27 cellular contexts compared by ENCODE assay signal in genomic region chr15:90223441-90224165, GRCh38. TPM values are rescaled to one million over a fixed set of nuclear protein-coding genes. Genes with fewer than 3 reads are reported as not detected.
DNase-seq lines count a peak whose midpoint lies in the region; ATAC-seq, FAIRE-seq and TF ChIP-seq lines count a peak whose summit lies in the region.
"Had no signal": no experiment of that assay in that cellular context is flagged by ENCODE, and none has a peak within 500 bp of the region (broad histone marks: within the 10 kb centered on the region; RNA-seq: fewer than 3 reads in every experiment).

No MANE protein-coding gene starts in this region.

- no peak overlapping the region for H3K14ac ChIP-seq in mesenchymal stem cell (ENCODE audit: low read length in 2 of 2)

- TF ChIP-seq RAD21 in K562 (CRISPR knock-in tag; conservative IDR thresholded peaks at IDR 0.05 in 1 of 2, IDR thresholded peaks at IDR 0.05 in 1 of 2) = no peak

- peak overlapping the region; percentile 9 for H2AK5ac ChIP-seq in mesenchymal stem cell (ENCODE audit: low read length, severe bottlenecking)

- H3K27ac ChIP-seq in K562 (ENCODE audit: extremely low read depth, low read depth, low read length) (no peak overlapping the region), mesenchymal stem cell (ENCODE audit: low read length, poor library complexity, severe bottlenecking) (no peak overlapping the region)
- H3K27ac ChIP-seq: 22Rv1, GM23248, Peyer's patch had no signal

- H3K27me3 ChIP-seq in K562 (ENCODE audit: control insufficient read depth in 2 of 2, insufficient read depth in 2 of 2, low read length in 2 of 2) (no peaks in the 10 kb centered on the region), mesenchymal stem cell (ENCODE audit: control insufficient read depth in 1 of 2, insufficient read depth in 1 of 2, low read length in 2 of 2) (no peaks in the 10 kb centered on the region)
- H3K27me3 ChIP-seq: BE2C, Peyer's patch had no signal

- no peak overlapping the region for H3K4me2 ChIP-seq in K562 (ENCODE audit: insufficient read depth, low read length)
- H3K4me2 ChIP-seq in mesenchymal stem cell (ENCODE audit: low read length, poor library complexity, severe bottlenecking) = no peak overlapping the region
- H3K4me2 ChIP-seq: SK-N-SH had no signal

- H3K9me3 ChIP-seq in K562 (replicated peaks; ENCODE audit: control insufficient read depth, insufficient read depth, low read depth, low read length) (no peaks in the 10 kb centered on the region), mesenchymal stem cell (ENCODE audit: control insufficient read depth, low read length) (no peaks in the 10 kb centered on the region)
- H3K9me3 ChIP-seq: BE2C, Peyer's patch, SK-N-SH had no signal

- H3K79me1 ChIP-seq in mesenchymal stem cell (replicated peaks; ENCODE audit: low read length, poor library complexity, severe bottlenecking) = peaks cover 24% of the 10 kb centered on the region

- TF ChIP-seq CTCF in K562 (IDR thresholded peaks at IDR 0.05 in 2 of 3, conservative IDR thresholded peaks at IDR 0.05 in 1 of 3; ENCODE audit: insufficient read depth in 2 of 3, low read depth in 1 of 3, low read length in 3 of 3) = no peak

- H3K4me1 ChIP-seq in K562 (replicated peaks in 1 of 2; ENCODE audit: control insufficient read depth in 2 of 2, insufficient read depth in 2 of 2, low read length in 2 of 2) (peaks cover 0 to 26% of the 10 kb centered on the region in 2 experiments; a peak in 2 of 5 replicates), mesenchymal stem cell (ENCODE audit: control insufficient read depth, insufficient read depth, low read depth, low read length) (peaks cover 21% of the 10 kb centered on the region)

- WGBS in K562 (ENCODE audit: insufficient coverage, low coverage, missing lambda C conversion rate) = 90% methylated on average over 22 of the region's 22 CpGs
- 95% methylated on average over 22 of the region's 22 CpGs for WGBS in mesenchymal stem cell

- H2BK15ac ChIP-seq in mesenchymal stem cell (ENCODE audit: low read depth, poor library complexity, severe bottlenecking) = no peak overlapping the region

- H2BK12ac ChIP-seq in mesenchymal stem cell (ENCODE audit: low read length in 2 of 2) = no peak overlapping the region

- H3K4me3 ChIP-seq in K562 (no peak overlapping the region), mesenchymal stem cell (ENCODE audit: insufficient read depth in 1 of 2, low read depth in 1 of 2, low read length in 2 of 2) (no peak overlapping the region)
- H3K4me3 ChIP-seq: GM23248, Peyer's patch had no signal

- no peak for ATAC-seq in K562
- ATAC-seq: HCT116, HepG2 had no signal

- H3K9me1 ChIP-seq in K562 (ENCODE audit: control insufficient read depth, insufficient read depth, low read length) = no peaks in the 10 kb centered on the region

- no peak for TF ChIP-seq POLR2A in K562 (conservative IDR thresholded peaks at IDR 0.05)

- no peak overlapping the region for H2AFZ ChIP-seq in K562 (ENCODE audit: low read depth, low read length)
- H2AFZ ChIP-seq in mesenchymal stem cell (ENCODE audit: low read depth, low read length) = no peak overlapping the region
- H2AFZ ChIP-seq: GM23248 had no signal

- POLR2A ChIA-PET in K562 (lab: Yijun Ruan, JAX) = no interaction called here

- no peak overlapping the region for H4K91ac ChIP-seq in mesenchymal stem cell (ENCODE audit: low read length)

- H3K79me2 ChIP-seq in K562 (ENCODE audit: control insufficient read depth, insufficient read depth, low read length) = no peaks in the 10 kb centered on the region

- no TSS peak for BruUV-seq in K562 (replicated peaks; lab: Mats Ljungman, UMichigan)

- H3K9ac ChIP-seq in K562 (ENCODE audit: insufficient read depth in 1 of 2, low read depth in 2 of 2, low read length in 2 of 2) (peak overlapping the region in 1 of 2 experiments; percentile 69; a peak in 1 of 4 replicates), mesenchymal stem cell (ENCODE audit: low read length) (no peak overlapping the region)
- H3K9ac ChIP-seq: GM23248, SK-N-SH had no signal

- no peak overlapping the region for H4K8ac ChIP-seq in mesenchymal stem cell (ENCODE audit: low read length)

- DNase-seq in NCI-H82 (lab: John Stamatoyannopoulos, UW) (peak; percentile 40), NCI-H82 treated with DMSO at 0.1 percent for 48 hours (lab: John Stamatoyannopoulos, UW; ENCODE audit: unreplicated experiment) (no peak), K562 (ENCODE audit: extremely low read depth in 1 of 4, low spot score in 3 of 4) (no peak), mesenchymal stem cell (no peak), GM19239 (ENCODE audit: insufficient read length, low spot score) (no peak)
- no peak for DNase-seq in activated CD4-positive, alpha-beta T cell treated with anti-CD3 and anti-CD28 coated beads, Interleukin-2, amount 50 U/mL, for 1 hour
- no peak for DNase-seq in activated effector memory CD4-positive, alpha-beta T cell treated with anti-CD3 and anti-CD28 coated beads, Interleukin-2, amount 50 U/mL, for 16 hours
- DNase-seq: BE2C; CD4-positive, CD25-positive, alpha-beta regulatory T cell; GM23248; KBM-7; MV-4-11; NCI-H1105; NCI-H1436 treated with DMSO at 0.1 percent for 48 hours; NCI-H187 treated with DMSO at 0.1 percent for 48 hours; NCI-H2107; NCI-H446; NCI-H774; Peyer's patch; SK-N-SH had no signal

- no peak overlapping the region for H3K18ac ChIP-seq in mesenchymal stem cell (ENCODE audit: low read depth in 1 of 2, low read length in 2 of 2)

- in situ Hi-C loops in K562 (cut with MboI) = no loop called here

- 0 out of 2 replicates have a peak, but pooled peaks cover 5% of the 10 kb centered on the region for H4K20me1 ChIP-seq in K562 (replicated peaks; ENCODE audit: control insufficient read depth, insufficient read depth, low read length)

- FAIRE-seq in K562 (lab: Jason Lieb, UNC) (no peak), GM19239 (lab: Jason Lieb, UNC) (no peak)
- FAIRE-seq: D721Med, HepG2 had no signal

- no peak for TF ChIP-seq EP300 in K562 (IDR thresholded peaks at IDR 0.05; ENCODE audit: low read length)

- no peak overlapping the region for H3K23ac ChIP-seq in mesenchymal stem cell (ENCODE audit: low read length in 2 of 2)

- H2BK5ac ChIP-seq in mesenchymal stem cell (ENCODE audit: low read depth, low read length, poor library complexity, severe bottlenecking) = no peak overlapping the region

- intact Hi-C loops in K562 (cut with micrococcal nuclease) = no loop called here

- CTCF ChIA-PET in K562 (lab: Yijun Ruan, JAX; ENCODE audit: low intra/inter-chr PET ratio) = no interaction called here

- H3K36me3 ChIP-seq in K562 (ENCODE audit: control insufficient read depth, insufficient read depth, low read length) (peaks cover 86% of the 10 kb centered on the region; the same call in 2 of the 3 replicates), mesenchymal stem cell (ENCODE audit: control insufficient read depth in 1 of 2, insufficient read depth in 2 of 2, low read depth in 1 of 2, low read length in 2 of 2) (peaks cover 54 to 62% of the 10 kb centered on the region in 2 experiments)

- H3K4ac ChIP-seq in mesenchymal stem cell (ENCODE audit: low read depth in 1 of 2, low read length in 2 of 2) = no peak overlapping the region

- H2BK120ac ChIP-seq in mesenchymal stem cell (ENCODE audit: low read depth, low read length) = no peak overlapping the region

RNA-seq across cellular contexts. Expression of gene CIB1, which starts 10.1 kb away (rescaled TPM):
- total RNA-seq in K562 (2011; cell fraction: chromatin; rRNA removed; ENCODE audit: low replicate concordance) = 14.3 and 33.8 TPM in 2 replicates
- total RNA-seq in K562 (2011; cell fraction: nucleolus; rRNA removed) = 35.9 and 36.5 TPM in 2 replicates
- 26.0 and 30.1 TPM in 2 replicates for total RNA-seq in K562 (2011; cell fraction: nucleoplasm; rRNA removed)
- total RNA-seq in K562 (2014; rRNA removed) (61.4 and 94.5 TPM in 2 replicates), K562 (2014; rRNA removed; fragmentation: Illumina TruSeq; extraction: Trizol) (46.9 and 49.6 TPM in 2 replicates), K562 (2015; rRNA removed; fragmentation: Illumina TruSeq; extraction: Trizol) (63.4 and 64.5 TPM in 2 replicates), K562 (2021) (106 and 107 TPM in 2 replicates)
- polyA plus RNA-seq in K562 (2011; rRNA removed) (136 and 186 TPM in 2 replicates), K562 (2014; fragmentation: Illumina TruSeq; extraction: Trizol) (107 and 138 TPM in 2 replicates), K562 (2014; fragmentation: Nextera tagmentation; extraction: Ambion mirVana) (10 to 100 TPM; 14.9 to 33.8 TPM), K562 (2014; rRNA removed) (128 and 142 TPM in 2 replicates)
- polyA plus RNA-seq in K562 (2011; cell fraction: cytosol; rRNA removed) = 212 and 302 TPM in 2 replicates
- 104 and 147 TPM in 2 replicates for polyA plus RNA-seq in K562 (2011; cell fraction: nucleus; rRNA removed)
- 132 and 166 TPM in 2 replicates for polyA plus RNA-seq in K562 (2012)
- polyA minus RNA-seq in K562 (2011; rRNA and poly(A)+ RNA removed) = 38.2 and 47.4 TPM in 2 replicates
- polyA minus RNA-seq in K562 (2011; cell fraction: cytosol; rRNA and poly(A)+ RNA removed) = 35.2 and 37.1 TPM in 2 replicates
- polyA minus RNA-seq in K562 (2011; cell fraction: nucleus; rRNA and poly(A)+ RNA removed) = 10.0 and 16.9 TPM in 2 replicates
- polyA plus RNA-seq in mesenchymal stem cell (2013, experiment 1 of 2) = 90.2 TPM
- polyA plus RNA-seq in mesenchymal stem cell (2013, experiment 2 of 2) = 93.4 TPM

RNA-seq across cellular contexts. Expression of gene GDPGP1, which starts 10.4 kb away (rescaled TPM):
- total RNA-seq in K562 (2011; cell fraction: chromatin; rRNA removed; ENCODE audit: low replicate concordance) = 9.0 and 29.0 TPM in 2 replicates
- total RNA-seq in K562 (2011; cell fraction: nucleolus; rRNA removed) = 29.9 and 32.4 TPM in 2 replicates
- 18.3 and 18.8 TPM in 2 replicates for total RNA-seq in K562 (2011; cell fraction: nucleoplasm; rRNA removed)
- total RNA-seq in K562 (2014; rRNA removed) = 3.9 and 4.0 TPM in 2 replicates
- 2.8 and 3.0 TPM in 2 replicates for total RNA-seq in K562 (2014; rRNA removed; fragmentation: Illumina TruSeq; extraction: Trizol)
- 2.4 and 3.0 TPM in 2 replicates for total RNA-seq in K562 (2015; rRNA removed; fragmentation: Illumina TruSeq; extraction: Trizol)
- total RNA-seq in K562 (2021) = 6.0 and 6.1 TPM in 2 replicates
- 3.7 and 4.0 TPM in 2 replicates for polyA plus RNA-seq in K562 (2011; rRNA removed)
- 1.4 and 2.7 TPM in 2 replicates for polyA plus RNA-seq in K562 (2011; cell fraction: cytosol; rRNA removed)
- polyA plus RNA-seq in K562 (2011; cell fraction: nucleus; rRNA removed) = 9.9 and 12.7 TPM in 2 replicates
- polyA plus RNA-seq in K562 (2012) = 2.3 and 4.2 TPM in 2 replicates
- polyA plus RNA-seq in K562 (2014; fragmentation: Illumina TruSeq; extraction: Trizol) = 1.2 and 2.0 TPM in 2 replicates
- under 1 TPM; 0.78 to 0.92 TPM for polyA plus RNA-seq in K562 (2014; fragmentation: Nextera tagmentation; extraction: Ambion mirVana)
- 2.6 and 3.3 TPM in 2 replicates for polyA plus RNA-seq in K562 (2014; rRNA removed)
- polyA minus RNA-seq in K562 (2011; rRNA and poly(A)+ RNA removed) = 7.1 and 7.7 TPM in 2 replicates
- 6.0 and 7.6 TPM in 2 replicates for polyA minus RNA-seq in K562 (2011; cell fraction: cytosol; rRNA and poly(A)+ RNA removed)
- 13.9 and 15.4 TPM in 2 replicates for polyA minus RNA-seq in K562 (2011; cell fraction: nucleus; rRNA and poly(A)+ RNA removed)
- polyA plus RNA-seq in mesenchymal stem cell (2013, experiment 1 of 2) = 1.1 TPM
- polyA plus RNA-seq in mesenchymal stem cell (2013, experiment 2 of 2) = 1.0 TPM

RNA-seq across cellular contexts. Expression of gene SEMA4B, which starts 22.5 kb away (rescaled TPM):
- 229 and 471 TPM in 2 replicates for total RNA-seq in K562 (2011; cell fraction: chromatin; rRNA removed; ENCODE audit: low replicate concordance)
- total RNA-seq in K562 (2011; cell fraction: nucleolus; rRNA removed) = 275 and 311 TPM in 2 replicates
- total RNA-seq in K562 (2011; cell fraction: nucleoplasm; rRNA removed) = 234 and 268 TPM in 2 replicates
- total RNA-seq in K562 (2014; rRNA removed) (11.0 and 38.7 TPM in 2 replicates), K562 (2014; rRNA removed; fragmentation: Illumina TruSeq; extraction: Trizol) (8.5 and 10.7 TPM in 2 replicates), K562 (2015; rRNA removed; fragmentation: Illumina TruSeq; extraction: Trizol) (16.7 and 17.7 TPM in 2 replicates), K562 (2021) (33.6 and 37.9 TPM in 2 replicates)
- polyA plus RNA-seq in K562 (2011; rRNA removed) (28.8 and 56.9 TPM in 2 replicates), K562 (2014; fragmentation: Illumina TruSeq; extraction: Trizol) (10.9 and 16.9 TPM in 2 replicates), K562 (2014; fragmentation: Nextera tagmentation; extraction: Ambion mirVana) (1 to 10 TPM; 1.3 to 1.5 TPM), K562 (2014; rRNA removed) (24.8 and 27.8 TPM in 2 replicates)
- polyA plus RNA-seq in K562 (2011; cell fraction: cytosol; rRNA removed) = 31.0 and 40.4 TPM in 2 replicates
- 155 and 194 TPM in 2 replicates for polyA plus RNA-seq in K562 (2011; cell fraction: nucleus; rRNA removed)
- polyA plus RNA-seq in K562 (2012) = 31.3 and 40.0 TPM in 2 replicates
- 41.6 and 47.9 TPM in 2 replicates for polyA minus RNA-seq in K562 (2011; rRNA and poly(A)+ RNA removed)
- polyA minus RNA-seq in K562 (2011; cell fraction: cytosol; rRNA and poly(A)+ RNA removed) = 59.8 and 102 TPM in 2 replicates
- 62.9 and 86.3 TPM in 2 replicates for polyA minus RNA-seq in K562 (2011; cell fraction: nucleus; rRNA and poly(A)+ RNA removed)
- 21.4 TPM for polyA plus RNA-seq in mesenchymal stem cell (2013, experiment 1 of 2)
- 22.7 TPM for polyA plus RNA-seq in mesenchymal stem cell (2013, experiment 2 of 2)

RNA-seq across cellular contexts. Expression of gene TTLL13, which starts 25.8 kb away (rescaled TPM):
- 1.1 and 1.4 TPM in 2 replicates for total RNA-seq in K562 (2011; cell fraction: chromatin; rRNA removed; ENCODE audit: low replicate concordance)
- total RNA-seq in K562 (2011; cell fraction: nucleolus; rRNA removed) = 0.53 and 0.83 TPM in 2 replicates
- total RNA-seq in K562 (2011; cell fraction: nucleoplasm; rRNA removed) = 0.37 and 0.76 TPM in 2 replicates
- total RNA-seq in K562 (2014; rRNA removed) (0.04 TPM in 1 of 2 replicates, not detected in the other), K562 (2014; rRNA removed; fragmentation: Illumina TruSeq; extraction: Trizol) (0.10 and 0.22 TPM in 2 replicates), K562 (2015; rRNA removed; fragmentation: Illumina TruSeq; extraction: Trizol) (0.11 TPM in 1 of 2 replicates, not detected in the other), K562 (2021) (0.11 and 0.36 TPM in 2 replicates)
- polyA plus RNA-seq in K562 (2011; rRNA removed) (0.20 and 0.24 TPM in 2 replicates), K562 (2014; fragmentation: Illumina TruSeq; extraction: Trizol) (0.12 TPM in 1 of 2 replicates, not detected in the other), K562 (2014; fragmentation: Nextera tagmentation; extraction: Ambion mirVana) (under 1 TPM; 0.10 to 0.17 TPM), K562 (2014; rRNA removed) (0.05 TPM in 1 of 2 replicates, not detected in the other)
- 0.22 and 0.24 TPM in 2 replicates for polyA plus RNA-seq in K562 (2011; cell fraction: cytosol; rRNA removed)
- polyA plus RNA-seq in K562 (2011; cell fraction: nucleus; rRNA removed) = 0.49 and 0.74 TPM in 2 replicates
- 0.17 and 0.55 TPM in 2 replicates for polyA plus RNA-seq in K562 (2012)
- 0.28 and 0.51 TPM in 2 replicates for polyA minus RNA-seq in K562 (2011; rRNA and poly(A)+ RNA removed)
- polyA minus RNA-seq in K562 (2011; cell fraction: cytosol; rRNA and poly(A)+ RNA removed) = not detected in 2 replicates
- 0.22 and 0.40 TPM in 2 replicates for polyA minus RNA-seq in K562 (2011; cell fraction: nucleus; rRNA and poly(A)+ RNA removed)
- polyA plus RNA-seq in mesenchymal stem cell (2013, experiment 1 of 2) = 0.04 TPM
- 0.11 TPM for polyA plus RNA-seq in mesenchymal stem cell (2013, experiment 2 of 2)
- total RNA-seq: GM23248, HT1080, LHCN-M2, MCF 10A, Peyer's patch had no signal
- polyA plus RNA-seq: GM23248 had no signal

RNA-seq across cellular contexts. Expression of gene NGRN, which starts 41.9 kb away (rescaled TPM):
- total RNA-seq in K562 (2011; cell fraction: chromatin; rRNA removed; ENCODE audit: low replicate concordance) = 23.0 and 24.9 TPM in 2 replicates
- total RNA-seq in K562 (2011; cell fraction: nucleolus; rRNA removed) = 17.9 and 20.5 TPM in 2 replicates
- 24.8 and 26.5 TPM in 2 replicates for total RNA-seq in K562 (2011; cell fraction: nucleoplasm; rRNA removed)
- total RNA-seq in K562 (2014; rRNA removed) (69.5 and 73.4 TPM in 2 replicates), K562 (2014; rRNA removed; fragmentation: Illumina TruSeq; extraction: Trizol) (54.9 and 58.8 TPM in 2 replicates), K562 (2015; rRNA removed; fragmentation: Illumina TruSeq; extraction: Trizol) (60.0 and 61.5 TPM in 2 replicates), K562 (2021) (64.6 and 66.5 TPM in 2 replicates)
- polyA plus RNA-seq in K562 (2011; rRNA removed) (57.5 and 62.8 TPM in 2 replicates), K562 (2014; fragmentation: Illumina TruSeq; extraction: Trizol) (47.9 and 56.5 TPM in 2 replicates), K562 (2014; fragmentation: Nextera tagmentation; extraction: Ambion mirVana) (10 to 100 TPM; 14.0 to 21.0 TPM), K562 (2014; rRNA removed) (64.5 and 70.3 TPM in 2 replicates)
- polyA plus RNA-seq in K562 (2011; cell fraction: cytosol; rRNA removed) = 45.8 and 48.7 TPM in 2 replicates
- polyA plus RNA-seq in K562 (2011; cell fraction: nucleus; rRNA removed) = 21.4 and 27.0 TPM in 2 replicates
- 49.2 and 50.7 TPM in 2 replicates for polyA plus RNA-seq in K562 (2012)
- 37.7 and 38.0 TPM in 2 replicates for polyA minus RNA-seq in K562 (2011; rRNA and poly(A)+ RNA removed)
- 18.5 and 20.3 TPM in 2 replicates for polyA minus RNA-seq in K562 (2011; cell fraction: cytosol; rRNA and poly(A)+ RNA removed)
- polyA minus RNA-seq in K562 (2011; cell fraction: nucleus; rRNA and poly(A)+ RNA removed) = 8.5 and 11.4 TPM in 2 replicates
- 59.1 TPM for polyA plus RNA-seq in mesenchymal stem cell (2013, experiment 1 of 2)
- polyA plus RNA-seq in mesenchymal stem cell (2013, experiment 2 of 2) = 58.8 TPM
